31 cellular contexts compared by ENCODE assay signal in the genomic region with DNA sequence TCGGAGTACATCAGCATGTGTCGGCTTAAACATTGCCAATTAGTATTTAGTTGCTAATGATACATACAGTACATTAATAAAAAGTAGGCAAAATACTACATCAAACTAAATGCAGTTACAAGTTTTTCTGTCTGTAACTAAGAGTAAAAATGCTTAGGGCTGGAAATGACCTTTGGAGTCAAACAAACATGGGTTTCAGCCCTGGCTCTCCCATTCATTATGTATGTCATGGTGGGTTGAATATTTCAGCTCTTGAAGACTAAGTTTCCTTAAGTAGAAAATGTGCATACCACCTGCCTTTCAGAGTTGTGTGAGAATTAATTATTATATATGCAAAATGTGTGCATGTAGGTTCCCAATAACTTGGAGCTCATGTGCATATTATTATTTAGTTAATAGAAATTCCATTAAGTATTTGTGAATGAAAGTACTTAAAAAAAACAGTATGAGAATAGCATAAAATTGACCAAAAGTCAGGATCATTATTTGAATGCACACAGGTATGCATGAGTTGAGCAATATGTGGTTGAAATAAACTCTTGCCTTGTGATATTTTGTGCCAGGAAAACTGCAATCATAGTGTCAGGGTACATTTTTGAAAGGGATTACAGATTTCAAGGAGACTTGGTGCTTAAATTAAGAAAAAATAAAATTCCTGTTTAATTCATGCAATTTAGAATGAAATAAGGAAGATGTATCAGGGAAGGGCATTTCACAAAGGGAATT.
"Had no signal": no experiment of that assay in that cellular context is flagged by ENCODE, and none has a peak within 500 bp of the region (broad histone marks: within the 10 kb centered on the region; RNA-seq: fewer than 3 reads in every experiment).

No MANE protein-coding gene starts in this region.

- H3K9me3 ChIP-seq: adrenal gland, body of pancreas, breast epithelium, Peyer's patch, SJSA1 had no signal

- H3K4me1 ChIP-seq: adrenal gland, body of pancreas, breast epithelium, Peyer's patch, SJSA1 had no signal

- DNase-seq: activated B cell treated with CpG ODN at 0.5 μM for 24 hours; activated CD4-positive, alpha-beta memory T cell treated with anti-CD3 and anti-CD28 coated beads for 36 hours; activated CD4-positive, alpha-beta T cell treated with anti-CD3 and anti-CD28 coated beads for 4 hours; activated CD4-positive, alpha-beta T cell treated with anti-CD3 and anti-CD28 coated beads, Interleukin-2, amount 50 U/mL, for 1 hour; activated CD4-positive, CD25-positive, alpha-beta regulatory T cell treated with anti-CD3 and anti-CD28 coated beads, Interleukin-2, amount 50 U/mL, for 72 hours; activated CD8-positive, alpha-beta memory T cell treated with anti-CD3 and anti-CD28 coated beads, Interleukin-2, amount 50 U/mL, for 4 hours; activated gamma-delta T cell treated with Interleukin-2 at 50 U/mL for 16 hours; activated naive CD4-positive, alpha-beta T cell treated with anti-CD3 and anti-CD28 coated beads for 36 hours; activated T-cell treated with anti-CD3 and anti-CD28 coated beads for 4 hours; activated T-cell treated with anti-CD3 and anti-CD28 coated beads, Interleukin-2, amount 50 U/mL, for 4 hours; adrenal gland; body of pancreas; Karpas-422; NCI-H1105; NCI-H1436; NCI-H1694 treated with DMSO at 0.1 percent for 48 hours; NCI-H2029; NCI-H345; NCI-H524 treated with DMSO at 0.1 percent for 48 hours; PC-3; Peyer's patch; RPMI8226; SHP77 treated with DMSO at 0.1 percent for 48 hours; T-cell; T-helper 2 cell; T-helper 9 cell had no signal

- ATAC-seq: activated naive CD4-positive, alpha-beta T cell treated with anti-CD3 and anti-CD28 coated beads, Interleukin-2, amount 50 U/mL, for 72 hours; activated T-cell treated with anti-CD3 and anti-CD28 coated beads, Interleukin-2, amount 50 U/mL, for 4 hours; body of pancreas; PC-3; SK-N-SH treated with all-trans-retinoic acid at 6 μM for 48 hours; T-cell had no signal

- H3K27me3 ChIP-seq: adrenal gland, body of pancreas, breast epithelium, Peyer's patch, SJSA1 had no signal

- H3K36me3 ChIP-seq: adrenal gland, breast epithelium, Peyer's patch, SJSA1 had no signal

- H3K4me3 ChIP-seq: adrenal gland, body of pancreas, breast epithelium, Peyer's patch, SJSA1 had no signal

- H3K27ac ChIP-seq: adrenal gland, body of pancreas, breast epithelium, Peyer's patch, SJSA1, VCaP had no signal
